Comparison of ENCODE assay signal across 23 cellular contexts in the genomic region with DNA sequence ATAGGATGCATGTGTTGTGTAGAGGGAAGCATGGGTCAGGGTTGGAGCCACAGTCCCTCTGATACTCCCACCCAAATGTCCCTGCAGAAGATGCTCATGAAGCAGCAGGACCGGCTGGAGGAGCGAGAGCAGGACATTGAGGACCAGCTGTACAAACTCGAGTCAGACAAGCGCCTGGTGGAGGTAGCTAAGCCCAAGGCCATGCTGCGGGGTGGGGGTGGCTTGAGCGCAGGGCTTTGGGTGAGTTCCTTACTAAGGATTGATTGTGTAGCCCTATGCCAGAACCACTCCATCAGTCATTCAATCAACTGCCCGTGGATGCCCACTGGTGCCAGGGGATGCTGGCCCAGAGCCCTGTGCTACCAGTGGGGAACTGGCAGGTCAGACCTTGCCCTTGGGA. TPM values are rescaled to one million over a fixed set of nuclear protein-coding genes. Genes with fewer than 3 reads are reported as not detected.
DNase-seq lines count a peak whose midpoint lies in the region; ATAC-seq and TF ChIP-seq lines count a peak whose summit lies in the region.
"Had no signal": no experiment of that assay in that cellular context is flagged by ENCODE, and none has a peak within 500 bp of the region (broad histone marks: within the 10 kb centered on the region; RNA-seq: fewer than 3 reads in every experiment).

No MANE protein-coding gene starts in this region.

- no peaks in the 10 kb centered on the region for H3K27me3 ChIP-seq in CD8-positive, alpha-beta T cell (ENCODE audit: insufficient read depth, low read length)
- H3K27me3 ChIP-seq: adrenal gland, cardiac muscle cell, heart left ventricle, tibial nerve had no signal

- no peak overlapping the region for H3K27ac ChIP-seq in CD8-positive, alpha-beta T cell (ENCODE audit: low read depth, low read length)
- H3K27ac ChIP-seq: cardiac muscle cell had no signal

- H3K27ac Mint-ChIP-seq in activated CD4-positive, alpha-beta T cell treated with anti-CD3 and anti-CD28 coated beads for 36 hours: peak overlapping the region; percentile 63
- H3K27ac Mint-ChIP-seq in CD8-positive, alpha-beta T cell: peak overlapping the region; percentile 60
- peak overlapping the region in 3 of 5 experiments; percentile 40 to 76 (median 45) for H3K27ac Mint-ChIP-seq in brain
- H3K27ac Mint-ChIP-seq in natural killer cell treated with Interleukin-12 subunit alpha and Interleukin-12 subunit beta and Interleukin-15 and Interleukin-18, amount 100 ng/mL, for 72 hours: peak overlapping the region; percentile 93 to 98

- ATAC-seq in activated CD4-positive, alpha-beta T cell treated with anti-CD3 and anti-CD28 coated beads for 36 hours: no peak
- no peak for ATAC-seq in CD8-positive, alpha-beta T cell
- ATAC-seq in natural killer cell treated with Interleukin-12 subunit alpha and Interleukin-12 subunit beta and Interleukin-15 and Interleukin-18, amount 100 ng/mL, for 72 hours: no peak
- ATAC-seq in GM18519 (IDR thresholded peaks at IDR 0.05; ENCODE audit: low FRiP score, unreplicated experiment): no peak
- ATAC-seq: HCT116; heart left ventricle; SK-N-SH treated with all-trans-retinoic acid at 6 μM for 48 hours; stimulated activated naive CD8-positive, alpha-beta T cell treated with anti-CD3 and anti-CD28 coated beads, Interleukin-15, Interleukin-2, amounts not matched to agents 100 U/mL and 50 U/mL, for 24 hours had no signal

- CTCF ChIA-PET in activated CD4-positive, alpha-beta T cell treated with anti-CD3 and anti-CD28 coated beads for 36 hours (lab: Charles Lee): interaction anchor here (1.6 kb wide), 1 partner anchor 21 kb away, joined by 3 read pairs; no protein-coding TSS in a partner anchor
- CTCF ChIA-PET in CD8-positive, alpha-beta T cell (lab: Charles Lee): interaction anchor here (1.6 to 10.4 kb wide), 3 partner anchors 10 to 20 kb away, joined by 5 to 82 read pairs (median 10); a partner anchor contains a TSS

- H3K4me3 Mint-ChIP-seq in activated CD4-positive, alpha-beta T cell treated with anti-CD3 and anti-CD28 coated beads for 36 hours: no peak overlapping the region
- H3K4me3 Mint-ChIP-seq in CD8-positive, alpha-beta T cell: no peak overlapping the region
- no peak overlapping the region for H3K4me3 Mint-ChIP-seq in brain
- H3K4me3 Mint-ChIP-seq in natural killer cell treated with Interleukin-12 subunit alpha and Interleukin-12 subunit beta and Interleukin-15 and Interleukin-18, amount 100 ng/mL, for 72 hours: no peak overlapping the region
- H3K4me3 Mint-ChIP-seq: dendritic cell treated with granulocyte-macrophage colony-stimulating factor and Interleukin-4, amounts not matched to agents 40 ng/mL and 50 ng/mL, for 4 days had no signal

- no peaks in the 10 kb centered on the region for H3K9me3 Mint-ChIP-seq in activated CD4-positive, alpha-beta T cell treated with anti-CD3 and anti-CD28 coated beads for 36 hours (ENCODE audit: low read depth)
- H3K9me3 Mint-ChIP-seq in CD8-positive, alpha-beta T cell: no peaks in the 10 kb centered on the region
- H3K9me3 Mint-ChIP-seq in brain: no peaks in the 10 kb centered on the region
- H3K9me3 Mint-ChIP-seq in natural killer cell treated with Interleukin-12 subunit alpha and Interleukin-12 subunit beta and Interleukin-15 and Interleukin-18, amount 100 ng/mL, for 72 hours: no peaks in the 10 kb centered on the region
- H3K9me3 Mint-ChIP-seq: dendritic cell treated with granulocyte-macrophage colony-stimulating factor and Interleukin-4, amounts not matched to agents 40 ng/mL and 50 ng/mL, for 4 days had no signal

- peaks cover 30% of the 10 kb centered on the region for H3K36me3 ChIP-seq in CD8-positive, alpha-beta T cell (ENCODE audit: insufficient read depth, low read length)

- peaks cover 73% of the 10 kb centered on the region for H3K4me1 ChIP-seq in CD8-positive, alpha-beta T cell (ENCODE audit: insufficient read depth, low read length)

- H3K4me3 ChIP-seq in CD8-positive, alpha-beta T cell (ENCODE audit: low read depth, low read length): no peak overlapping the region
- H3K4me3 ChIP-seq: adrenal gland, cardiac muscle cell, heart left ventricle, tibial nerve had no signal

- H3K4me1 Mint-ChIP-seq in activated CD4-positive, alpha-beta T cell treated with anti-CD3 and anti-CD28 coated beads for 36 hours: peaks cover 60% of the 10 kb centered on the region
- H3K4me1 Mint-ChIP-seq in CD8-positive, alpha-beta T cell (ENCODE audit: low read depth): peaks cover 75% of the 10 kb centered on the region
- peaks cover 42% of the 10 kb centered on the region for H3K4me1 Mint-ChIP-seq in brain
- H3K4me1 Mint-ChIP-seq in natural killer cell treated with Interleukin-12 subunit alpha and Interleukin-12 subunit beta and Interleukin-15 and Interleukin-18, amount 100 ng/mL, for 72 hours (ENCODE audit: low read depth in 2 of 2): peaks cover 39 to 55% of the 10 kb centered on the region in 2 donors

- DNase-seq in activated CD4-positive, alpha-beta T cell treated with anti-CD3 and anti-CD28 coated beads for 36 hours: no peak
- DNase-seq in activated CD4-positive, alpha-beta T cell treated with anti-CD3 and anti-CD28 coated beads for 1 hour: no peak
- no peak for DNase-seq in CD8-positive, alpha-beta T cell
- DNase-seq in natural killer cell treated with Interleukin-12 subunit alpha and Interleukin-12 subunit beta and Interleukin-15 and Interleukin-18, amount 100 ng/mL, for 72 hours (ENCODE audit: low spot score): no peak
- DNase-seq in SW 1271 (lab: John Stamatoyannopoulos, UW) (no peak), NCI-H69 (lab: John Stamatoyannopoulos, UW) (no peak)
- DNase-seq: 8988T; activated CD4-positive, CD25-positive, alpha-beta regulatory T cell; activated effector memory CD4-positive, alpha-beta T cell treated with Interleukin-2 at 50 U/mL for 16 hours; adrenal gland; NCI-H1417 treated with DMSO at 0.1 percent for 48 hours; NCI-H2171; NCI-H526; stimulated activated CD4-positive, alpha-beta T cell treated with anti-CD3 and anti-CD28 coated beads, Interleukin-4, amount 100 ng/mL, for 24 hours; stimulated activated naive CD8-positive, alpha-beta T cell treated with anti-CD3 and anti-CD28 coated beads, Interleukin-15, Interleukin-2, amounts not matched to agents 100 U/mL and 50 U/mL, for 24 hours had no signal

- no peak for TF ChIP-seq CTCF in CD8-positive, alpha-beta T cell (IDR thresholded peaks at IDR 0.05)
- no peak for TF ChIP-seq CTCF in brain (conservative IDR thresholded peaks at IDR 0.05)

- peaks cover 29% of the 10 kb centered on the region for H3K36me3 Mint-ChIP-seq in activated CD4-positive, alpha-beta T cell treated with anti-CD3 and anti-CD28 coated beads for 36 hours (ENCODE audit: low read depth)
- peaks cover 58% of the 10 kb centered on the region for H3K36me3 Mint-ChIP-seq in CD8-positive, alpha-beta T cell
- peaks cover 51% of the 10 kb centered on the region for H3K36me3 Mint-ChIP-seq in brain
- peaks cover 5% of the 10 kb centered on the region for H3K36me3 Mint-ChIP-seq in natural killer cell treated with Interleukin-12 subunit alpha and Interleukin-12 subunit beta and Interleukin-15 and Interleukin-18, amount 100 ng/mL, for 72 hours

- POLR2A ChIA-PET in activated CD4-positive, alpha-beta T cell treated with anti-CD3 and anti-CD28 coated beads for 36 hours (lab: Charles Lee): no interaction called here
- POLR2A ChIA-PET in CD8-positive, alpha-beta T cell (lab: Charles Lee): interaction anchor here (2.3 kb wide), 1 partner anchor 10 kb away, joined by 14 read pairs; a partner anchor contains a TSS

- H3K27me3 Mint-ChIP-seq in activated CD4-positive, alpha-beta T cell treated with anti-CD3 and anti-CD28 coated beads for 36 hours: no peaks in the 10 kb centered on the region
- no peaks in the 10 kb centered on the region for H3K27me3 Mint-ChIP-seq in CD8-positive, alpha-beta T cell (ENCODE audit: low read depth)
- H3K27me3 Mint-ChIP-seq in brain: no peaks in the 10 kb centered on the region
- no peaks in the 10 kb centered on the region for H3K27me3 Mint-ChIP-seq in natural killer cell treated with Interleukin-12 subunit alpha and Interleukin-12 subunit beta and Interleukin-15 and Interleukin-18, amount 100 ng/mL, for 72 hours
- H3K27me3 Mint-ChIP-seq: dendritic cell treated with granulocyte-macrophage colony-stimulating factor and Interleukin-4, amounts not matched to agents 40 ng/mL and 50 ng/mL, for 4 days had no signal

- H3K9me3 ChIP-seq in CD8-positive, alpha-beta T cell (ENCODE audit: low read length): no peaks in the 10 kb centered on the region
- H3K9me3 ChIP-seq: adrenal gland, heart left ventricle, tibial nerve had no signal

- intact Hi-C loops in activated CD4-positive, alpha-beta T cell treated with anti-CD3 and anti-CD28 coated beads for 36 hours (cut with DNase I, micrococcal nuclease): no loop called here
- intact Hi-C loops in CD8-positive, alpha-beta T cell (cut with DNase I, micrococcal nuclease): no loop called here

RNA-seq across cellular contexts. Expression of a gene that starts 10.3 kb away (rescaled TPM):
- 10 to 100 TPM; 37.8 to 39.1 TPM for total RNA-seq in activated CD4-positive, alpha-beta T cell treated with anti-CD3 and anti-CD28 coated beads for 36 hours
- 10 to 100 TPM; 47.9 to 53.1 TPM for total RNA-seq in CD8-positive, alpha-beta T cell
- 97.4 TPM for polyA plus RNA-seq in brain (ENCODE audit: insufficient read depth, low read depth, low replicate concordance)
- 10 to 100 TPM; 50.2 to 78.5 TPM for total RNA-seq in natural killer cell treated with Interleukin-12 subunit alpha and Interleukin-12 subunit beta and Interleukin-15 and Interleukin-18, amount 100 ng/mL, for 72 hours

RNA-seq across cellular contexts. Expression of a gene that starts 59.6 kb away (rescaled TPM):
- 1 to 10 TPM; 6.4 to 6.9 TPM for total RNA-seq in activated CD4-positive, alpha-beta T cell treated with anti-CD3 and anti-CD28 coated beads for 36 hours
- under 1 TPM; 0.49 to 0.75 TPM for total RNA-seq in CD8-positive, alpha-beta T cell
- polyA plus RNA-seq in brain (ENCODE audit: insufficient read depth, low read depth, low replicate concordance): 33.2 TPM
- 1 to 10 TPM; 3.0 to 4.5 TPM for total RNA-seq in natural killer cell treated with Interleukin-12 subunit alpha and Interleukin-12 subunit beta and Interleukin-15 and Interleukin-18, amount 100 ng/mL, for 72 hours

RNA-seq across cellular contexts. Expression of a gene that starts 59.9 kb away (rescaled TPM):
- 10 to 100 TPM; 18.2 to 20.7 TPM for total RNA-seq in activated CD4-positive, alpha-beta T cell treated with anti-CD3 and anti-CD28 coated beads for 36 hours
- total RNA-seq in CD8-positive, alpha-beta T cell: 1 to 10 TPM; 5.3 to 5.7 TPM
- polyA plus RNA-seq in brain (ENCODE audit: insufficient read depth, low read depth, low replicate concordance): 5.7 TPM
- 10 to 100 TPM; 13.2 to 39.6 TPM for total RNA-seq in natural killer cell treated with Interleukin-12 subunit alpha and Interleukin-12 subunit beta and Interleukin-15 and Interleukin-18, amount 100 ng/mL, for 72 hours

Comparison
In these comparisons a context has a peak if more than half of its experiments do, and no peak if none do; other contexts are left out.
1. H3K27ac Mint-ChIP-seq: peak in every context shown above with its lines; median percentile 96 in natural killer cell treated with Interleukin-12 subunit alpha and Interleukin-12 subunit beta and Interleukin-15 and Interleukin-18, amount 100 ng/mL, for 72 hours; 63 in activated CD4-positive, alpha-beta T cell treated with anti-CD3 and anti-CD28 coated beads for 36 hours; 60 in CD8-positive, alpha-beta T cell; 45 in brain.